Comparison of ENCODE assay signal across 8 cellular contexts in the genomic region with DNA sequence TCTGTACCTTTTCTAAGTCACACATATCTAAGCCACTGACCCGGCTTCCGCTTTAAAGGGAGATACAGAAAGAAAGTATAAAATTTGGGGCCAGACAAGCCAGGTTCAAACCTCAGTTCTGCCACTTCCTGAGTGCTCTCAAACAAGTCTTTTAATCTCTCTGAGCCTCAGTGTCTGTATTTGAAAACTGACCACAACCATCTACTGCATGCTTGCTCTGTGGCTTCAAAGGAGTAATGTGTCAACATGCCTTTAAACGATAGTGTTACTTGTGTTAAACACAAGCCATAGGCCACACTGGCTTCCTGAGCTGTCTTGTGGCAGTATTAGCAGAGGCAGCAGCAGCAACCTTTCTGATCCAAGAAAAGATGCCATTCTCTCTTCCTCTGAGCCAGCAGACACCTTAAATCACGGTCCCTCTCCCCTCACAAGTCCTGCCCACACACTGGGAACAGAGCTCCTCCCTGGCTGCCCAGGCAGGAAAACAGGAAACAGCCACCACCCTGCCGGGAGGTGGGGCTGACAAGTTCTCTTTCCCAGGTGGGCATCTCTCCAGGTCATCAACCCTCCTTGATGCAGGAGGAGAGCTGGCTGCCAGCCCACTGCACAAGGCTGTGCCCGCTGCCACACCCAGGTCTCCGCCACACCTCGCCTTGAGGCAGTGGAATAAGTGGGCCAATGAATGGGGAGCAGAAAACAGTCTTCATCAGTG. TPM values are rescaled to one million over a fixed set of nuclear protein-coding genes. Genes with fewer than 3 reads are reported as not detected.
DNase-seq lines count a peak whose midpoint lies in the region; ATAC-seq and TF ChIP-seq lines count a peak whose summit lies in the region.

No MANE protein-coding gene starts in this region.

- H3K9ac ChIP-seq in skeletal muscle satellite cell (ENCODE audit: low read depth, low read length): peak overlapping the region; percentile 31

- H3K4me2 ChIP-seq in skeletal muscle satellite cell (ENCODE audit: low read length): no peak overlapping the region

- H3K27ac ChIP-seq in esophagus (ENCODE audit: low read depth in 2 of 2, low read length in 1 of 2): peak overlapping the region; percentile 38 to 72

- peak; percentile 63 for DNase-seq in activated gamma-delta T cell treated with Interleukin-2 at 50 U/mL for 16 hours
- no peak for DNase-seq in activated gamma-delta T cell (lab: John Stamatoyannopoulos, UW)
- DNase-seq in T-helper 1 cell: peak in 4 of 5 donors; percentile 11 to 62 (median 34)
- no peak for DNase-seq in NCI-H1436 (lab: John Stamatoyannopoulos, UW)

- WGBS in esophagus, 2 donors: 36 to 37% methylated on average over 8 of the region's 8 CpGs

- H3K27me3 ChIP-seq in esophagus (ENCODE audit: control insufficient read depth in 1 of 2, insufficient read depth in 2 of 2, low read length in 2 of 2) (no peaks in the 10 kb centered on the region), skeletal muscle satellite cell (ENCODE audit: control insufficient read depth, insufficient read depth, low read length) (no peaks in the 10 kb centered on the region)

- TF ChIP-seq POLR2A in GM18505 (IDR thresholded peaks at IDR 0.05; ENCODE audit: borderline replicate concordance, extremely low read depth, insufficient read depth, insufficient read length): no peak

- ATAC-seq in GM18505 (IDR thresholded peaks at IDR 0.05; ENCODE audit: unreplicated experiment) (no peak), GM21529 (IDR thresholded peaks at IDR 0.05; ENCODE audit: unreplicated experiment) (no peak)

- H3K36me3 ChIP-seq in esophagus (ENCODE audit: control insufficient read depth in 2 of 2, insufficient read depth in 2 of 2, low read length in 1 of 2): no peaks in the 10 kb centered on the region
- peaks cover 19% of the 10 kb centered on the region for H3K36me3 ChIP-seq in skeletal muscle satellite cell (ENCODE audit: insufficient read depth, low read length)

- H3K4me1 ChIP-seq in esophagus (ENCODE audit: control insufficient read depth in 2 of 2, insufficient read depth in 2 of 2, low read length in 1 of 2) (peaks cover 0 to 3% of the 10 kb centered on the region in 2 donors), skeletal muscle satellite cell (ENCODE audit: control insufficient read depth, insufficient read depth, low read length) (peaks cover 30% of the 10 kb centered on the region)

- H3K4me3 ChIP-seq in esophagus (ENCODE audit: low read depth in 1 of 2, low read length in 2 of 2) (no peak overlapping the region), skeletal muscle satellite cell (ENCODE audit: low read length) (no peak overlapping the region)

- H3K9me3 ChIP-seq in esophagus (ENCODE audit: control insufficient read depth in 2 of 2, insufficient read depth in 1 of 2, low read depth in 1 of 2, low read length in 1 of 2): no peaks in the 10 kb centered on the region
- no peaks in the 10 kb centered on the region for H3K9me3 ChIP-seq in skeletal muscle satellite cell (replicated peaks; ENCODE audit: low read length)

RNA-seq across cellular contexts. Expression of gene HIP1, which starts 10.7 kb away (rescaled TPM):
- 1 to 10 TPM; 1.8 to 2.2 TPM for polyA plus RNA-seq in esophagus
- 14.2 and 18.8 TPM in 2 replicates for total RNA-seq in skeletal muscle satellite cell (2012; rRNA removed)

RNA-seq across cellular contexts. Expression of gene CCL26, which starts 44.0 kb away (rescaled TPM):
- polyA plus RNA-seq in esophagus: under 1 TPM; 0.71 to 0.73 TPM
- 0.51 TPM in 1 of 2 replicates, not detected in the other for total RNA-seq in skeletal muscle satellite cell (2012; rRNA removed)

Comparison
In these comparisons a context has a peak if more than half of its experiments do, and no peak if none do; other contexts are left out.
1. DNase-seq: peak in activated gamma-delta T cell treated with Interleukin-2 at 50 U/mL for 16 hours (single experiment) and T-helper 1 cell (4 of 5); none in activated gamma-delta T cell (single experiment) and NCI-H1436 (single experiment).